In genomic region chr7:151019130-151019447, GRCh38 we compare ENCODE assay signal across 1 cellular context.
TF ChIP-seq lines count a peak whose summit lies in the region.

No MANE protein-coding gene starts in this region.

TF ChIP-seq in SK-N-SH treated with all-trans-retinoic acid at 6 μM for 48 hours, 23 proteins besides CTCF, POLR2A, EP300 and RAD21 (continued from another document):
- TF ChIP-seq, protein P1, sequence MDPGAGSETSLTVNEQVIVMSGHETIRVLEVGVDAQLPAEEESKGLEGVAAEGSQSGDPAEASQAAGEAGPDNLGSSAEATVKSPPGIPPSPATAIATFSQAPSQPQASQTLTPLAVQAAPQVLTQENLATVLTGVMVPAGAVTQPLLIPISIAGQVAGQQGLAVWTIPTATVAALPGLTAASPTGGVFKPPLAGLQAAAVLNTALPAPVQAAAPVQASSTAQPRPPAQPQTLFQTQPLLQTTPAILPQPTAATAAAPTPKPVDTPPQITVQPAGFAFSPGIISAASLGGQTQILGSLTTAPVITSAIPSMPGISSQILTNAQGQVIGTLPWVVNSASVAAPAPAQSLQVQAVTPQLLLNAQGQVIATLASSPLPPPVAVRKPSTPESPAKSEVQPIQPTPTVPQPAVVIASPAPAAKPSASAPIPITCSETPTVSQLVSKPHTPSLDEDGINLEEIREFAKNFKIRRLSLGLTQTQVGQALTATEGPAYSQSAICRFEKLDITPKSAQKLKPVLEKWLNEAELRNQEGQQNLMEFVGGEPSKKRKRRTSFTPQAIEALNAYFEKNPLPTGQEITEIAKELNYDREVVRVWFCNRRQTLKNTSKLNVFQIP (CRISPR knock-in tag; IDR thresholded peaks at IDR 0.05; ENCODE audit: borderline replicate concordance, low read depth): no peak
- TF ChIP-seq ARNTL (CRISPR knock-in tag; IDR thresholded peaks at IDR 0.05; ENCODE audit: borderline replicate concordance, low read depth) (no peak), BACH2 (CRISPR knock-in tag; IDR thresholded peaks at IDR 0.05; ENCODE audit: borderline replicate concordance) (no peak), ZFP3 (CRISPR knock-in tag; IDR thresholded peaks at IDR 0.05) (no peak), ZNF8 (CRISPR knock-in tag; IDR thresholded peaks at IDR 0.05) (no peak), ISL1 (CRISPR knock-in tag; IDR thresholded peaks at IDR 0.05) (no peak), RARB (CRISPR knock-in tag; IDR thresholded peaks at IDR 0.05) (no peak), ZC3H10 (CRISPR knock-in tag; IDR thresholded peaks at IDR 0.05) (no peak), CSDC2 (CRISPR knock-in tag; IDR thresholded peaks at IDR 0.05) (no peak), ZNF70 (CRISPR knock-in tag; IDR thresholded peaks at IDR 0.05) (no peak), GLIS3 (CRISPR knock-in tag; IDR thresholded peaks at IDR 0.05) (no peak), TOX (CRISPR knock-in tag; IDR thresholded peaks at IDR 0.05; ENCODE audit: borderline replicate concordance) (no peak), OSR1 (CRISPR knock-in tag; IDR thresholded peaks at IDR 0.05) (no peak), ESRRG (CRISPR knock-in tag; IDR thresholded peaks at IDR 0.05) (no peak), TSHZ2 (CRISPR knock-in tag; IDR thresholded peaks at IDR 0.05) (no peak), TCF4 (CRISPR knock-in tag; IDR thresholded peaks at IDR 0.05; ENCODE audit: borderline replicate concordance) (no peak)
